In the genomic region with DNA sequence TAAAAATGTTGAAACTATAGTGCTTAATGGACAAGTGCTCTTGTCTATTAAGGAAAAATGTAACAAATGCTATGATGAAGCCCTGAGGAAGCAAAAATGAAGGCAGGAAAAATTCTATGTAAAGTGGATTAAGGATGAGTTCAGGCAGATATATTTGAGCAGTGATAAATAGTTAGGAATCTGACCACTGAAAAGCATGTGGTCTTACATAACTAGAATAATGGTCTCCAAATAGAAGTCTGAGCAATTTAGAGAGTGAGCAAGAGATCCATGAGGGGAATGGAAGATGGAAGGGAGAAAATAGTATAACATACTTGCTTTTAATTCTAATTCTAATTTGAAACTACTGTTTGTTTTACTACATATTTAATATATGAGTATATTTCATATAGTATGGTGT, we compare ENCODE assay signal across 26 cellular contexts.
"Had no signal": no experiment of that assay in that cellular context is flagged by ENCODE, and none has a peak within 500 bp of the region (broad histone marks: within the 10 kb centered on the region; RNA-seq: fewer than 3 reads in every experiment).

No MANE protein-coding gene starts in this region.

- FAIRE-seq: colon, endometrium, endothelial cell of umbilical vein, frontal cortex had no signal

- H3K4me3 ChIP-seq: colonic mucosa, coronary artery, dorsolateral prefrontal cortex, esophagus muscularis mucosa, esophagus squamous epithelium, gastrocnemius medialis, gastroesophageal sphincter, heart left ventricle had no signal

- DNase-seq: colonic mucosa; cortex of kidney; dermis blood vessel endothelial cell; dorsolateral prefrontal cortex; effector CD4-positive, alpha-beta T cell; effector CD8-positive, alpha-beta T cell; effector memory CD4-positive, alpha-beta T cell; effector memory CD8-positive, alpha-beta T cell; endodermal cell; erythroblast; esophagus squamous epithelium; foreskin fibroblast; foreskin keratinocyte; foreskin melanocyte; gastrocnemius medialis; glutamatergic neuron; head of caudate nucleus; heart left ventricle had no signal

- H3K27ac ChIP-seq: colonic mucosa, coronary artery, dorsolateral prefrontal cortex, epithelial cell of prostate, esophagus muscularis mucosa, esophagus squamous epithelium, foreskin keratinocyte, gastrocnemius medialis, gastroesophageal sphincter, heart left ventricle had no signal

- H3K36me3 ChIP-seq: colonic mucosa, esophagus muscularis mucosa, esophagus squamous epithelium, gastrocnemius medialis, gastroesophageal sphincter, heart left ventricle had no signal

- H3K27me3 ChIP-seq: colonic mucosa, dorsolateral prefrontal cortex, esophagus muscularis mucosa, esophagus squamous epithelium, foreskin keratinocyte, gastrocnemius medialis, gastroesophageal sphincter, heart left ventricle had no signal

- H3K9me3 ChIP-seq: colonic mucosa, esophagus muscularis mucosa, esophagus squamous epithelium, gastrocnemius medialis, gastroesophageal sphincter, heart left ventricle had no signal

- H3K4me1 ChIP-seq: colonic mucosa, esophagus muscularis mucosa, esophagus squamous epithelium, foreskin keratinocyte, gastrocnemius medialis, gastroesophageal sphincter, heart left ventricle had no signal
